ENCODE assay signal across 19 cellular contexts in genomic region chr11:1238767-1239595, GRCh38. TPM values are rescaled to one million over a fixed set of nuclear protein-coding genes. Genes with fewer than 3 reads are reported as not detected.
DNase-seq lines count a peak whose midpoint lies in the region; ATAC-seq and TF ChIP-seq lines count a peak whose summit lies in the region.
"Had no signal": no experiment of that assay in that cellular context is flagged by ENCODE, and none has a peak within 500 bp of the region (broad histone marks: within the 10 kb centered on the region; RNA-seq: fewer than 3 reads in every experiment).

No MANE protein-coding gene starts in this region.

- CTCF ChIA-PET in mammary epithelial cell (lab: Charles Lee; ENCODE audit: low non-redundant PET): no interaction called here

- no peak for ATAC-seq in GM21528 (IDR thresholded peaks at IDR 0.05; ENCODE audit: low FRiP score, unreplicated experiment)
- no peak for ATAC-seq in HG02981 (IDR thresholded peaks at IDR 0.05; ENCODE audit: unreplicated experiment)

- TF ChIP-seq CTCF in endodermal cell (conservative IDR thresholded peaks at IDR 0.05) (no peak), neural progenitor cell (IDR thresholded peaks at IDR 0.05) (no peak), mammary epithelial cell (conservative IDR thresholded peaks at IDR 0.05 in 1 of 2, IDR thresholded peaks at IDR 0.05 in 1 of 2; ENCODE audit: extremely low read depth in 1 of 2, insufficient read depth in 1 of 2, low read depth in 1 of 2, low read length in 2 of 2) (no peak)

- H3K27me3 Mint-ChIP-seq in endodermal cell (ENCODE audit: insufficient read depth) (no peaks in the 10 kb centered on the region), neural progenitor cell (ENCODE audit: insufficient read depth, low read depth) (peaks cover 11% of the 10 kb centered on the region)
- H3K27me3 Mint-ChIP-seq: stimulated activated naive CD8-positive, alpha-beta T cell treated with anti-CD3 and anti-CD28 coated beads, Interleukin-15, Interleukin-2, amounts not matched to agents 100 ng/mL and 50 ng/mL, for 24 hours had no signal

- no peak overlapping the region for H3K27ac ChIP-seq in endodermal cell (ENCODE audit: low read depth, low read length)
- no peak overlapping the region for H3K27ac ChIP-seq in neural progenitor cell
- H3K27ac ChIP-seq in mammary epithelial cell (ENCODE audit: insufficient read depth, low read depth, low read length): no peak overlapping the region
- H3K27ac ChIP-seq: GM23248, skin epidermis had no signal

- peaks cover 21% of the 10 kb centered on the region for H3K9me3 Mint-ChIP-seq in endodermal cell
- H3K9me3 Mint-ChIP-seq in neural progenitor cell: peaks cover 11% of the 10 kb centered on the region
- H3K9me3 Mint-ChIP-seq: stimulated activated naive CD8-positive, alpha-beta T cell treated with anti-CD3 and anti-CD28 coated beads, Interleukin-15, Interleukin-2, amounts not matched to agents 100 ng/mL and 50 ng/mL, for 24 hours had no signal

- WGBS in endodermal cell (ENCODE audit: insufficient coverage in 1 of 2, insufficient read length in 1 of 2), 2 experiments: 65 to 75% methylated on average over 18 to 34 of the region's 34 CpGs
- 78% methylated on average over 8 of the region's 34 CpGs for WGBS in mammary epithelial cell (ENCODE audit: low coverage, missing lambda C conversion rate)

- BruUV-seq in mammary epithelial cell (replicated peaks; lab: Mats Ljungman, UMichigan): no TSS peak

- no peaks in the 10 kb centered on the region for H3F3A ChIP-seq in neural progenitor cell (ENCODE audit: low read depth)

- in situ Hi-C loops in mammary epithelial cell (cut with MboI; ENCODE audit: low sequenced_read_pairs in 2 of 2): no loop called here

- H3K9ac ChIP-seq in endodermal cell (ENCODE audit: extremely low read depth, low read length, poor library complexity, severe bottlenecking) (no peak overlapping the region), neural progenitor cell (no peak overlapping the region), mammary epithelial cell (ENCODE audit: insufficient read depth, low read length) (no peak overlapping the region)
- H3K9ac ChIP-seq: GM23248 had no signal

- H3K4me3 ChIP-seq in endodermal cell (ENCODE audit: low read length) (no peak overlapping the region), neural progenitor cell (no peak overlapping the region), mammary epithelial cell (replicated peaks in 1 of 3; ENCODE audit: insufficient read depth in 1 of 3, low read depth in 2 of 3, low read length in 3 of 3) (no peak overlapping the region)
- H3K4me3 ChIP-seq: GM23248, skin epidermis had no signal

- H3K4me1 ChIP-seq in endodermal cell (ENCODE audit: control insufficient read depth, insufficient read depth, low read length) (no peaks in the 10 kb centered on the region), neural progenitor cell (no peaks in the 10 kb centered on the region), mammary epithelial cell (ENCODE audit: insufficient read depth, low read length) (no peaks in the 10 kb centered on the region)

- H3K36me3 ChIP-seq in endodermal cell (ENCODE audit: control insufficient read depth, insufficient read depth, low read length): no peaks in the 10 kb centered on the region
- no peaks in the 10 kb centered on the region for H3K36me3 ChIP-seq in neural progenitor cell
- no peaks in the 10 kb centered on the region for H3K36me3 ChIP-seq in mammary epithelial cell (ENCODE audit: insufficient read depth, low read length)

- DNase-seq in ELF-1 (ENCODE audit: low read depth, low spot score) (peak; percentile 74), NCI-H1048 (lab: John Stamatoyannopoulos, UW) (peak; percentile 31), endodermal cell (peak; percentile 94), neural progenitor cell (ENCODE audit: low spot score) (peak; percentile 86), mammary epithelial cell (no peak), NCI-H2227 (lab: John Stamatoyannopoulos, UW; ENCODE audit: unreplicated experiment) (no peak)
- DNase-seq: activated CD4-positive, alpha-beta T cell treated with anti-CD3 and anti-CD28 coated beads, Interleukin-2, amount 50 U/mL, for 1 hour; GM23248; NCI-H510A treated with DMSO at 0.1 percent for 48 hours; occipital lobe had no signal

- no peak overlapping the region for H3K27ac Mint-ChIP-seq in endodermal cell
- no peak overlapping the region for H3K27ac Mint-ChIP-seq in neural progenitor cell
- H3K27ac Mint-ChIP-seq: activated T-helper 1 cell treated with anti-CD3 and anti-CD28 coated beads, Interleukin-12 subunit alpha, Interleukin-12 subunit beta, Interleukin-2, Interleukin-4 antibody, amounts not matched to agents 30 ng/mL and 10 ng/mL and 1 ng/mL, durations not matched to agents 14 hours and 24 hours and 36 hours; stimulated activated naive CD8-positive, alpha-beta T cell treated with anti-CD3 and anti-CD28 coated beads, Interleukin-15, Interleukin-2, amounts not matched to agents 100 ng/mL and 50 ng/mL, for 24 hours; T-helper 1 cell treated with Interleukin-12 subunit alpha and Interleukin-12 subunit beta and Interleukin-4 antibody, amounts not matched to agents 30 μg/mL and 1 μg/mL, for 36 hours had no signal

- H3K4me2 ChIP-seq in neural progenitor cell: no peak overlapping the region
- no peak overlapping the region for H3K4me2 ChIP-seq in mammary epithelial cell (ENCODE audit: insufficient read depth, low read depth, low read length)

- no peak overlapping the region for H2AFZ ChIP-seq in neural progenitor cell (replicated peaks)
- no peak overlapping the region for H2AFZ ChIP-seq in mammary epithelial cell (ENCODE audit: low read depth, low read length)
- H2AFZ ChIP-seq: GM23248 had no signal

- no peaks in the 10 kb centered on the region for H3K9me3 ChIP-seq in endodermal cell (ENCODE audit: control insufficient read depth, low read length)
- no peaks in the 10 kb centered on the region for H3K9me3 ChIP-seq in neural progenitor cell (ENCODE audit: low read depth)
- peaks cover 18% of the 10 kb centered on the region for H3K9me3 ChIP-seq in mammary epithelial cell (replicated peaks; ENCODE audit: insufficient read depth, low read length)

- H3K4me1 Mint-ChIP-seq in endodermal cell (no peaks in the 10 kb centered on the region), neural progenitor cell (peaks cover 2% of the 10 kb centered on the region)

- H3K36me3 Mint-ChIP-seq in endodermal cell (ENCODE audit: low read depth): no peaks in the 10 kb centered on the region
- H3K36me3 Mint-ChIP-seq in neural progenitor cell: no peaks in the 10 kb centered on the region

- dilution Hi-C loops in mammary epithelial cell (cut with HindIII; ENCODE audit: low sequenced_read_pairs): no loop called here

- intact Hi-C loops in mammary epithelial cell (cut with micrococcal nuclease): no loop called here

- H4K20me1 ChIP-seq in neural progenitor cell (ENCODE audit: low read depth) (peaks cover 6% of the 10 kb centered on the region), mammary epithelial cell (ENCODE audit: insufficient read depth, low read length) (no peaks in the 10 kb centered on the region)

- H3K27me3 ChIP-seq in endodermal cell (ENCODE audit: control insufficient read depth, insufficient read depth, low read length, poor library complexity, severe bottlenecking) (no peaks in the 10 kb centered on the region), neural progenitor cell (no peaks in the 10 kb centered on the region), mammary epithelial cell (ENCODE audit: insufficient read depth, low read length) (no peaks in the 10 kb centered on the region)

- H3K79me2 ChIP-seq in neural progenitor cell (ENCODE audit: low read depth) (no peaks in the 10 kb centered on the region), mammary epithelial cell (ENCODE audit: insufficient read depth, low read length) (no peaks in the 10 kb centered on the region)

- H3K4me3 Mint-ChIP-seq in endodermal cell (no peak overlapping the region), neural progenitor cell (no peak overlapping the region)
- H3K4me3 Mint-ChIP-seq: activated T-helper 1 cell treated with anti-CD3 and anti-CD28 coated beads, Interleukin-12 subunit alpha, Interleukin-12 subunit beta, Interleukin-2, Interleukin-4 antibody, amounts not matched to agents 30 ng/mL and 10 ng/mL and 1 ng/mL, durations not matched to agents 14 hours and 24 hours and 36 hours; stimulated activated naive CD8-positive, alpha-beta T cell treated with anti-CD3 and anti-CD28 coated beads, Interleukin-15, Interleukin-2, amounts not matched to agents 100 ng/mL and 50 ng/mL, for 24 hours; T-helper 1 cell treated with Interleukin-12 subunit alpha and Interleukin-12 subunit beta and Interleukin-4 antibody, amounts not matched to agents 30 μg/mL and 1 μg/mL, for 36 hours had no signal

RNA-seq across cellular contexts. Expression of gene MUC5B, which starts 16.1 kb away (rescaled TPM):
- total RNA-seq in endodermal cell (not detected), neural progenitor cell (ENCODE audit: low replicate concordance) (0.03 TPM in 1 of 2 replicates, not detected in the other), mammary epithelial cell (under 1 TPM; 0.02 to 0.17 TPM)
- 0.04 TPM for polyA plus RNA-seq in endodermal cell (2013, experiment 1 of 2)
- polyA plus RNA-seq in endodermal cell (2013, experiment 2 of 2): 0.04 TPM
- not detected for polyA plus RNA-seq in mammary epithelial cell
- polyA minus RNA-seq in mammary epithelial cell: not detected
- total RNA-seq: activated T-helper 1 cell treated with anti-CD3 and anti-CD28 coated beads, Interleukin-12 subunit alpha, Interleukin-12 subunit beta, Interleukin-2, Interleukin-4 antibody, amounts not matched to agents 30 ng/mL and 10 ng/mL and 1 ng/mL, durations not matched to agents 14 hours and 24 hours and 36 hours; astrocyte; dermis microvascular lymphatic vessel endothelial cell; GM23248; mesenteric fat pad; occipital lobe had no signal
- polyA plus RNA-seq: GM23248 had no signal

Comparison
In these comparisons a context has a peak if more than half of its experiments do, and no peak if none do; other contexts are left out.
1. DNase-seq: peak in ELF-1 (single experiment), NCI-H1048 (single experiment), endodermal cell (single experiment) and neural progenitor cell (single experiment); none in mammary epithelial cell (single experiment) and NCI-H2227 (single experiment).